ENCODE assay signal across 1 cellular context in genomic region chr2:54103454-54104314, GRCh38.
TF ChIP-seq lines count a peak whose summit lies in the region.

No MANE protein-coding gene starts in this region.

TF ChIP-seq in SK-N-SH, 30 proteins besides CTCF, POLR2A, EP300 and RAD21 (continued from another document):
- TF ChIP-seq NRF1 (IDR thresholded peaks at IDR 0.05; ENCODE audit: low read depth, low read length) (no peak), MXI1 (IDR thresholded peaks at IDR 0.05; ENCODE audit: low read depth, low read length) (peak; percentile 36; the same call in 1 of the 2 replicates), YY1 (IDR thresholded peaks at IDR 0.05; ENCODE audit: low read depth) (no peak), ELF1 (IDR thresholded peaks at IDR 0.05) (no peak), TEAD4 (IDR thresholded peaks at IDR 0.05; ENCODE audit: borderline replicate concordance, insufficient read depth) (no peak), PBX3 (IDR thresholded peaks at IDR 0.05) (0 out of 2 replicates have a peak, but pooled peaks have one; percentile 16), FOSL2 (IDR thresholded peaks at IDR 0.05; ENCODE audit: borderline replicate concordance, low read depth) (no peak), RFX5 (IDR thresholded peaks at IDR 0.05; ENCODE audit: low read length) (no peak), GABPA (IDR thresholded peaks at IDR 0.05; ENCODE audit: low read depth) (no peak), SMC3 (IDR thresholded peaks at IDR 0.05; ENCODE audit: low read depth, low read length) (peak; percentile 7; the same call in 1 of the 2 replicates), JUND (IDR thresholded peaks at IDR 0.05) (no peak), EZH2phosphoT487 (IDR thresholded peaks at IDR 0.05; ENCODE audit: borderline replicate concordance, low read depth) (no peak), REST (IDR thresholded peaks at IDR 0.05; ENCODE audit: low read depth, low read length) (no peak), RXRA (IDR thresholded peaks at IDR 0.05; ENCODE audit: borderline replicate concordance, low read depth) (peak; percentile 61; the same call in 1 of the 2 replicates)
TF ChIP-seq in SK-N-SH: peak in this region for 8.
